19 cellular contexts compared by ENCODE assay signal in genomic region chr2:141317986-141318385, GRCh38.
DNase-seq lines count a peak whose midpoint lies in the region; ATAC-seq and TF ChIP-seq lines count a peak whose summit lies in the region.
"Had no signal": no experiment of that assay in that cellular context is flagged by ENCODE, and none has a peak within 500 bp of the region (broad histone marks: within the 10 kb centered on the region; RNA-seq: fewer than 3 reads in every experiment).

No MANE protein-coding gene starts in this region.

- H3K4me1 ChIP-seq in DND-41 (ENCODE audit: insufficient read depth, low read length) = peaks cover 4% of the 10 kb centered on the region

- H3K79me2 ChIP-seq in DND-41 (ENCODE audit: insufficient read depth, low read length) = no peaks in the 10 kb centered on the region

- TF ChIP-seq CTCF in DND-41 (IDR thresholded peaks at IDR 0.05; ENCODE audit: borderline replicate concordance, extremely low read depth, low read length, poor library complexity, severe bottlenecking) = no peak

- H3K4me3 ChIP-seq in DND-41 (ENCODE audit: low read depth in 1 of 2, low read length in 2 of 2) = no peak overlapping the region

- peak overlapping the region; percentile 42; the same call in 1 of the 2 replicates for H2AFZ ChIP-seq in DND-41 (ENCODE audit: low read depth, low read length)

- H4K20me1 ChIP-seq in DND-41 (ENCODE audit: insufficient read depth, low read length) = no peaks in the 10 kb centered on the region

- no peak for DNase-seq in DND-41
- peak; percentile 77 for DNase-seq in amniotic epithelial cell (ENCODE audit: low read depth)
- DNase-seq in fibroblast of peridontal ligament (ENCODE audit: extremely low read depth) = peak; percentile 16
- peak; percentile 66 for DNase-seq in renal cortical epithelial cell (ENCODE audit: low read depth)
- no peak for DNase-seq in T1000 (lab: John Stamatoyannopoulos, UW)
- DNase-seq in NCI-H1105 (lab: John Stamatoyannopoulos, UW) = no peak
- DNase-seq in NCI-H69 (lab: John Stamatoyannopoulos, UW) = no peak
- no peak for DNase-seq in occipital lobe (lab: John Stamatoyannopoulos, UW)
- DNase-seq: CD4-positive, CD25-positive, alpha-beta regulatory T cell; DMS79 treated with DMSO at 0.1 percent for 48 hours; GF-D8; HFFc6; MM.1S; NCI-H187 treated with DMSO at 0.1 percent for 48 hours; NCI-H446 treated with DMSO at 0.1 percent for 48 hours; NCI-H82; Right ventricle myocardium superior had no signal

- H3K9ac ChIP-seq in DND-41 (ENCODE audit: low read depth, low read length) = no peak overlapping the region

- no peak for ATAC-seq in DND-41 (ENCODE audit: insufficient read depth, low read depth)
- ATAC-seq: HepG2, Panc1 had no signal

- H3K4me2 ChIP-seq in DND-41 (ENCODE audit: insufficient read depth, low read length) = no peak overlapping the region

- no peaks in the 10 kb centered on the region for H3K27me3 ChIP-seq in DND-41 (ENCODE audit: insufficient read depth, low read length, poor library complexity)

- no peaks in the 10 kb centered on the region for H3K9me3 ChIP-seq in DND-41 (ENCODE audit: insufficient read depth, low read length, severe bottlenecking)

- no peak overlapping the region for H3K27ac ChIP-seq in DND-41 (ENCODE audit: low read length)

- H3K36me3 ChIP-seq in DND-41 (ENCODE audit: insufficient read depth, low read length) = no peaks in the 10 kb centered on the region

Comparison
In these comparisons a context has a peak if more than half of its experiments do, and no peak if none do; other contexts are left out.
1. DNase-seq: peak in amniotic epithelial cell (single experiment), fibroblast of peridontal ligament (single experiment) and renal cortical epithelial cell (single experiment); none in DND-41 (single experiment), T1000 (single experiment), NCI-H1105 (single experiment), NCI-H69 (single experiment) and occipital lobe (single experiment).